ENCODE assay signal across 28 cellular contexts in genomic region chr20:12764053-12764452, GRCh38.
"Had no signal": no experiment of that assay in that cellular context is flagged by ENCODE, and none has a peak within 500 bp of the region (broad histone marks: within the 10 kb centered on the region; RNA-seq: fewer than 3 reads in every experiment).

No MANE protein-coding gene starts in this region.

- DNase-seq: activated CD4-positive, alpha-beta T cell treated with anti-CD3 and anti-CD28 coated beads for 36 hours; activated CD4-positive, alpha-beta T cell treated with anti-CD3 and anti-CD28 coated beads, Interleukin-2, amount 10 ng/mL, durations not matched to agents 7 days and 5 days; activated CD4-positive, alpha-beta T cell treated with anti-CD3 and anti-CD28 coated beads, Interleukin-2, amount 50 U/mL, for 48 hours; activated CD8-positive, alpha-beta T cell treated with anti-CD3 and anti-CD28 coated beads, Interleukin-2, amount 10 ng/mL, durations not matched to agents 7 days and 5 days; activated gamma-delta T cell; activated naive CD4-positive, alpha-beta T cell treated with Interleukin-2 at 50 U/mL for 16 hours; activated naive CD8-positive, alpha-beta T cell treated with anti-CD3 and anti-CD28 coated beads, Interleukin-2, amount 10 ng/mL, durations not matched to agents 7 days and 5 days; activated T-cell treated with anti-CD3 and anti-CD28 coated beads, Interleukin-2, amount 50 U/mL, for 24 hours; amygdala; Karpas-422; MG63; MV-4-11; NCI-H1092; NCI-H1436 treated with DMSO at 0.1 percent for 48 hours; NCI-H1694 treated with DMSO at 0.1 percent for 48 hours; NCI-H2029; NCI-H345; NCI-H524 treated with DMSO at 0.1 percent for 48 hours; SHP77; SJCRH30; T1000 had no signal

- H3K36me3 Mint-ChIP-seq: activated naive CD4-positive, alpha-beta T cell treated with anti-CD3 and anti-CD28 coated beads, Interleukin-2, amount 50 U/mL, for 24 hours; activated naive CD8-positive, alpha-beta T cell treated with anti-CD3 and anti-CD28 coated beads, Interleukin-2, amount 10 ng/mL, durations not matched to agents 7 days and 5 days had no signal

- H3K9me3 ChIP-seq: ascending aorta, MG63, SJCRH30 had no signal

- H3K27me3 ChIP-seq: ascending aorta, cardiac muscle cell, MG63 had no signal

- H3K4me3 Mint-ChIP-seq: activated CD4-positive, alpha-beta T cell treated with anti-CD3 and anti-CD28 coated beads for 36 hours; activated CD4-positive, alpha-beta T cell treated with anti-CD3 and anti-CD28 coated beads, Interleukin-2, amount 10 ng/mL, durations not matched to agents 7 days and 5 days; activated CD8-positive, alpha-beta T cell treated with anti-CD3 and anti-CD28 coated beads, Interleukin-2, amount 10 ng/mL, durations not matched to agents 7 days and 5 days; activated naive CD4-positive, alpha-beta T cell treated with anti-CD3 and anti-CD28 coated beads, Interleukin-2, amount 50 U/mL, for 24 hours; activated naive CD8-positive, alpha-beta T cell treated with anti-CD3 and anti-CD28 coated beads, Interleukin-2, amount 10 ng/mL, durations not matched to agents 7 days and 5 days; activated T-cell treated with anti-CD3 and anti-CD28 coated beads, Interleukin-2, amount 50 U/mL, for 24 hours; central memory CD8-positive, alpha-beta T cell had no signal

- H3K9me3 Mint-ChIP-seq: activated CD4-positive, alpha-beta T cell treated with anti-CD3 and anti-CD28 coated beads, Interleukin-2, amount 10 ng/mL, durations not matched to agents 7 days and 5 days; activated naive CD4-positive, alpha-beta T cell treated with anti-CD3 and anti-CD28 coated beads, Interleukin-2, amount 50 U/mL, for 24 hours; activated T-cell treated with anti-CD3 and anti-CD28 coated beads, Interleukin-2, amount 50 U/mL, for 24 hours; activated T-helper 2 cell treated with anti-CD3 and anti-CD28 coated beads, Interferon-gamma antibody, Interleukin-2, Interleukin-4, amounts not matched to agents 10 μg/mL and 5 μg/mL and 100 μg/mL, durations not matched to agents 14 hours and 24 hours and 36 hours had no signal

- H3K4me1 Mint-ChIP-seq: activated CD4-positive, alpha-beta T cell treated with anti-CD3 and anti-CD28 coated beads for 36 hours; activated CD4-positive, alpha-beta T cell treated with anti-CD3 and anti-CD28 coated beads, Interleukin-2, amount 10 ng/mL, durations not matched to agents 7 days and 5 days; activated naive CD4-positive, alpha-beta T cell treated with anti-CD3 and anti-CD28 coated beads, Interleukin-2, amount 50 U/mL, for 24 hours; activated naive CD8-positive, alpha-beta T cell treated with anti-CD3 and anti-CD28 coated beads, Interleukin-2, amount 10 ng/mL, durations not matched to agents 7 days and 5 days; central memory CD8-positive, alpha-beta T cell had no signal

- H3K27ac ChIP-seq: cardiac muscle cell, SJCRH30, SK-N-MC had no signal

- H3K27me3 Mint-ChIP-seq: activated CD4-positive, alpha-beta T cell treated with anti-CD3 and anti-CD28 coated beads for 36 hours; activated CD4-positive, alpha-beta T cell treated with anti-CD3 and anti-CD28 coated beads, Interleukin-2, amount 10 ng/mL, durations not matched to agents 7 days and 5 days; activated naive CD4-positive, alpha-beta T cell treated with anti-CD3 and anti-CD28 coated beads, Interleukin-2, amount 50 U/mL, for 24 hours; activated naive CD8-positive, alpha-beta T cell treated with anti-CD3 and anti-CD28 coated beads, Interleukin-2, amount 10 ng/mL, durations not matched to agents 7 days and 5 days; activated T-cell treated with anti-CD3 and anti-CD28 coated beads, Interleukin-2, amount 50 U/mL, for 24 hours; central memory CD8-positive, alpha-beta T cell had no signal

- H3K4me1 ChIP-seq: SJCRH30 had no signal

- H3K27ac Mint-ChIP-seq: activated CD4-positive, alpha-beta T cell treated with anti-CD3 and anti-CD28 coated beads for 36 hours; activated CD4-positive, alpha-beta T cell treated with anti-CD3 and anti-CD28 coated beads, Interleukin-2, amount 10 ng/mL, durations not matched to agents 7 days and 5 days; activated CD8-positive, alpha-beta T cell treated with anti-CD3 and anti-CD28 coated beads, Interleukin-2, amount 10 ng/mL, durations not matched to agents 7 days and 5 days; activated naive CD4-positive, alpha-beta T cell treated with anti-CD3 and anti-CD28 coated beads, Interleukin-2, amount 50 U/mL, for 24 hours; activated naive CD8-positive, alpha-beta T cell treated with anti-CD3 and anti-CD28 coated beads, Interleukin-2, amount 10 ng/mL, durations not matched to agents 7 days and 5 days; activated T-cell treated with anti-CD3 and anti-CD28 coated beads, Interleukin-2, amount 50 U/mL, for 24 hours; activated T-helper 2 cell treated with anti-CD3 and anti-CD28 coated beads, Interferon-gamma antibody, Interleukin-2, Interleukin-4, amounts not matched to agents 10 μg/mL and 5 μg/mL and 100 μg/mL, durations not matched to agents 14 hours and 24 hours and 36 hours had no signal

- ATAC-seq: activated CD4-positive, alpha-beta T cell treated with anti-CD3 and anti-CD28 coated beads for 36 hours; activated CD4-positive, CD25-positive, alpha-beta regulatory T cell treated with anti-CD3 and anti-CD28 coated beads, Interleukin-2, amount 50 U/mL, for 24 hours; activated CD8-positive, alpha-beta T cell treated with anti-CD3 and anti-CD28 coated beads, Interleukin-2, amount 10 ng/mL, durations not matched to agents 7 days and 5 days had no signal
